Comparison of ENCODE assay signal across 16 cellular contexts in the genomic region with DNA sequence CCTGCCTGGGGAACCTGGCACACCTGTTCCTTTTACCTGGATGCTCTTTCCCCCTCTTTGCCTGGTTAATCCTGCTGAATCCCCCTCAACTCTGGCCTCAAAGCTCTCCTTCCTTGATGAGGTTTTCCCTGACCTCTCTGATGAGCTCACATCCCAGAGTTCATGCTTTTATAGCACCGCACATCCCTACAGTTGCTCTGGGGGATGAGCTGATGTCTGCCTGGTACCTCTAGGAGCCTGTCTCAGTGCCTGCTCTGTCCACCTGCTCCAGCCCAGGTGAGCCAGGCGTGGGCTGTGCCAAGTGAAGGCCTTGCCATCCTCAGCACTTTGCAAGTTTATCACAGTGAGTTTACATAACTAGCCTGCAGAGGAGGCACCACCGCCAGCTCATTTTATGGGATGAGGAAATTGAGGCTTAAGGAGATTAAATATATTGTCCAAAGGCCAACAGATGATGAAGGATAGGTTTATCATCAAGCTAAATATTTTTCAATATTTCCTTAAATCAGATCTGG. TPM values are rescaled to one million over a fixed set of nuclear protein-coding genes. Genes with fewer than 3 reads are reported as not detected.
DNase-seq lines count a peak whose midpoint lies in the region; ATAC-seq, FAIRE-seq and TF ChIP-seq lines count a peak whose summit lies in the region.
"Had no signal": no experiment of that assay in that cellular context is flagged by ENCODE, and none has a peak within 500 bp of the region (broad histone marks: within the 10 kb centered on the region; RNA-seq: fewer than 3 reads in every experiment).

No MANE protein-coding gene starts in this region.

- H3K27ac Mint-ChIP-seq in endothelial cell (ENCODE audit: unreplicated experiment) = peak overlapping the region; percentile 5
- H3K27ac Mint-ChIP-seq: CD8-positive, alpha-beta memory T cell; HFFc6 had no signal

- in situ Hi-C loops in GM13977 (cut with MboI; ENCODE audit: low pct_unique_long_range_greater_than_20kb, low sequenced_read_pairs, unreplicated experiment) = no loop called here

- peak overlapping the region; percentile 92 to 96 for H3K27ac ChIP-seq in mucosa of rectum (ENCODE audit: low read depth in 2 of 2, low read length in 2 of 2)
- H3K27ac ChIP-seq in small intestine (ENCODE audit: low read depth in 1 of 2, low read length in 1 of 2) = peak overlapping the region; percentile 53 to 67
- H3K27ac ChIP-seq: BLaER1, HL-60 had no signal

- peaks cover 4% of the 10 kb centered on the region for H3K27me3 Mint-ChIP-seq in endothelial cell (ENCODE audit: unreplicated experiment)

- H3K4me3 ChIP-seq in LNCaP clone FGC (ENCODE audit: low read depth, low read length) = no peak overlapping the region
- no peak overlapping the region for H3K4me3 ChIP-seq in mucosa of rectum (ENCODE audit: low read length in 2 of 2)
- H3K4me3 ChIP-seq in small intestine (ENCODE audit: low read depth in 1 of 2, low read length in 2 of 2) = no peak overlapping the region
- H3K4me3 ChIP-seq: BLaER1 had no signal

- peaks cover 52 to 71% of the 10 kb centered on the region in 2 donors for H3K4me1 ChIP-seq in mucosa of rectum (ENCODE audit: control insufficient read depth in 2 of 2, insufficient read depth in 2 of 2, low read length in 2 of 2)
- H3K4me1 ChIP-seq in small intestine (ENCODE audit: control insufficient read depth in 2 of 2, insufficient read depth in 1 of 2, low read depth in 1 of 2, low read length in 1 of 2) = peaks cover 3 to 20% of the 10 kb centered on the region in 2 donors
- H3K4me1 ChIP-seq: BLaER1, Caco-2 had no signal

- H3K36me3 ChIP-seq in mucosa of rectum (ENCODE audit: control insufficient read depth in 2 of 2, insufficient read depth in 2 of 2, low read length in 2 of 2) (no peaks in the 10 kb centered on the region), small intestine (ENCODE audit: control insufficient read depth in 2 of 2, insufficient read depth in 2 of 2, low read length in 2 of 2) (no peaks in the 10 kb centered on the region)
- H3K36me3 ChIP-seq: BLaER1 had no signal

- no peak for TF ChIP-seq CTCF in LNCaP clone FGC (IDR thresholded peaks at IDR 0.05; ENCODE audit: control insufficient read depth, extremely low read depth, insufficient read depth)
- TF ChIP-seq CTCF in endothelial cell (IDR thresholded peaks at IDR 0.05; ENCODE audit: unreplicated experiment) = no peak
- no peak for TF ChIP-seq CTCF in GM13977 (IDR thresholded peaks at IDR 0.05; ENCODE audit: extremely low read depth, insufficient read depth, missing control alignments)

- no peak for ATAC-seq in HG02852 (IDR thresholded peaks at IDR 0.05; ENCODE audit: unreplicated experiment)

- no peaks in the 10 kb centered on the region for H3K27me3 ChIP-seq in mucosa of rectum (ENCODE audit: control insufficient read depth in 2 of 2, insufficient read depth in 2 of 2, low read length in 2 of 2)
- no peaks in the 10 kb centered on the region for H3K27me3 ChIP-seq in small intestine (ENCODE audit: control insufficient read depth in 2 of 2, insufficient read depth in 2 of 2, low read length in 2 of 2)
- H3K27me3 ChIP-seq: BLaER1 had no signal

- H3K36me3 Mint-ChIP-seq in endothelial cell (ENCODE audit: low read depth, unreplicated experiment) = peaks cover 3% of the 10 kb centered on the region

- peak overlapping the region; percentile 34 to 66 for H3K9ac ChIP-seq in mucosa of rectum (ENCODE audit: low read depth in 1 of 2, low read length in 2 of 2)
- H3K9ac ChIP-seq: BLaER1 had no signal

- H3K4me1 Mint-ChIP-seq in endothelial cell (ENCODE audit: unreplicated experiment) = peaks cover 4% of the 10 kb centered on the region

- no peak overlapping the region for H3K4me3 Mint-ChIP-seq in endothelial cell (ENCODE audit: unreplicated experiment)
- H3K4me3 Mint-ChIP-seq: CD8-positive, alpha-beta memory T cell; HFFc6 had no signal

- DNase-seq in LNCaP clone FGC (ENCODE audit: low read depth) = peak; percentile 82
- DNase-seq in endothelial cell (ENCODE audit: low spot score) = no peak
- DNase-seq in small intestine = peak; percentile 91
- no peak for DNase-seq in GM13977 (ENCODE audit: low spot score)
- DNase-seq in hepatic stellate cell (ENCODE audit: low spot score) = no peak
- DNase-seq: 8988T; AML-193; Caco-2; CD8-positive, alpha-beta memory T cell; GF-D8; HCEC 1CT; HFFc6 had no signal

- WGBS in small intestine, 3 donors = 40 to 58% (median 41%) methylated on average over 3 of the region's 3 CpGs

- no peak for FAIRE-seq in small intestine (lab: Jason Lieb, UNC)

- no peaks in the 10 kb centered on the region for H3K9me3 Mint-ChIP-seq in endothelial cell (ENCODE audit: unreplicated experiment)
- H3K9me3 Mint-ChIP-seq: HFFc6 had no signal

- no peaks in the 10 kb centered on the region for H3K9me3 ChIP-seq in mucosa of rectum (ENCODE audit: control insufficient read depth in 2 of 2, low read length in 2 of 2)
- no peaks in the 10 kb centered on the region for H3K9me3 ChIP-seq in small intestine (ENCODE audit: control insufficient read depth, low read depth)

RNA-seq across cellular contexts. Expression of a gene that starts 58.6 kb away (rescaled TPM):
- total RNA-seq in endothelial cell (ENCODE audit: unreplicated experiment) = 46.3 TPM
- 100 to 1,000 TPM; 108 to 167 (median 135) TPM for polyA plus RNA-seq in small intestine
- total RNA-seq: CD8-positive, alpha-beta memory T cell; HFFc6 had no signal
- polyA plus RNA-seq: CD8-positive, alpha-beta memory T cell had no signal

Comparison
In these comparisons a context has a peak if more than half of its experiments do, and no peak if none do; other contexts are left out.
1. DNase-seq: peak in LNCaP clone FGC (single experiment) and small intestine (single experiment); none in endothelial cell (single experiment), GM13977 (single experiment) and hepatic stellate cell (single experiment).